8 cellular contexts compared by ENCODE assay signal in genomic region chr10:80498039-80498832, GRCh38. TPM values are rescaled to one million over a fixed set of nuclear protein-coding genes. Genes with fewer than 3 reads are reported as not detected.
DNase-seq lines count a peak whose midpoint lies in the region; ATAC-seq and TF ChIP-seq lines count a peak whose summit lies in the region.

No MANE protein-coding gene starts in this region.

- H3K4me1 Mint-ChIP-seq in activated T-helper 2 cell treated with anti-CD3 and anti-CD28 coated beads, Interferon-gamma antibody, Interleukin-2, Interleukin-4, amounts not matched to agents 10 μg/mL and 5 μg/mL and 100 μg/mL, durations not matched to agents 14 hours and 24 hours and 36 hours (ENCODE audit: low read depth): peaks cover 83% of the 10 kb centered on the region

- H4K20me1 ChIP-seq in HCT116 (ENCODE audit: insufficient read depth): no peaks in the 10 kb centered on the region

- no peak overlapping the region for H2AFZ ChIP-seq in HCT116 (ENCODE audit: low read depth, low read length, poor library complexity, severe bottlenecking)

- TF ChIP-seq CTCF in HCT116 (IDR thresholded peaks at IDR 0.05 in 2 of 3, conservative IDR thresholded peaks at IDR 0.05 in 1 of 3; ENCODE audit: borderline replicate concordance in 1 of 3, insufficient read depth in 1 of 3, low read depth in 2 of 3, low read length in 2 of 3): no peak
- TF ChIP-seq CTCF in left ventricle myocardium inferior (IDR thresholded peaks at IDR 0.05; ENCODE audit: borderline replicate concordance): no peak
- no peak for TF ChIP-seq CTCF in gastrocnemius medialis (IDR thresholded peaks at IDR 0.05 in 4 of 5, conservative IDR thresholded peaks at IDR 0.05 in 1 of 5)

- H3K36me3 Mint-ChIP-seq in activated T-helper 2 cell treated with anti-CD3 and anti-CD28 coated beads, Interferon-gamma antibody, Interleukin-2, Interleukin-4, amounts not matched to agents 10 μg/mL and 5 μg/mL and 100 μg/mL, durations not matched to agents 14 hours and 24 hours and 36 hours (ENCODE audit: low read depth): peaks cover 60% of the 10 kb centered on the region

- peak overlapping the region; percentile 90 for H3K27ac Mint-ChIP-seq in activated T-helper 2 cell treated with anti-CD3 and anti-CD28 coated beads, Interferon-gamma antibody, Interleukin-2, Interleukin-4, amounts not matched to agents 10 μg/mL and 5 μg/mL and 100 μg/mL, durations not matched to agents 14 hours and 24 hours and 36 hours

- no peak for DNase-seq in HCT116 (ENCODE audit: low read depth, low spot score)
- no peak for DNase-seq in activated T-helper 2 cell treated with anti-CD3 and anti-CD28 coated beads, Interferon-gamma antibody, Interleukin-2, Interleukin-4, amounts not matched to agents 10 μg/mL and 5 μg/mL and 100 μg/mL, durations not matched to agents 14 hours and 24 hours and 36 hours (ENCODE audit: low spot score)
- DNase-seq in left ventricle myocardium inferior: no peak
- DNase-seq in gastrocnemius medialis: no peak
- DNase-seq in H7: no peak
- no peak for DNase-seq in NCI-H2107 (lab: John Stamatoyannopoulos, UW)
- DNase-seq in hippocampal formation (lab: John Stamatoyannopoulos, UW): no peak

- peak overlapping the region; percentile 53 for H3K9ac ChIP-seq in HCT116 (ENCODE audit: low read length)

- H3K4me3 ChIP-seq in HCT116 (replicated peaks in 1 of 2; ENCODE audit: low read depth in 1 of 2, low read length in 2 of 2) (peak overlapping the region in 1 of 2 experiments; percentile 27; a peak in 2 of 4 replicates), left ventricle myocardium inferior (peak overlapping the region; percentile 14), gastrocnemius medialis (no peak overlapping the region), H7 (ENCODE audit: insufficient read depth, low read depth, low read length) (no peak overlapping the region)

- no peak for TF ChIP-seq RAD21 in HCT116 (IDR thresholded peaks at IDR 0.05; ENCODE audit: low read depth)

- H3K36me3 ChIP-seq in HCT116 (ENCODE audit: control insufficient read depth in 1 of 2, insufficient read depth in 2 of 2, low read length in 2 of 2): no peaks in the 10 kb centered on the region; a peak in 1 of 4 replicates
- H3K36me3 ChIP-seq in left ventricle myocardium inferior: no peaks in the 10 kb centered on the region
- no peaks in the 10 kb centered on the region for H3K36me3 ChIP-seq in gastrocnemius medialis
- H3K36me3 ChIP-seq in H7 (replicated peaks; ENCODE audit: control insufficient read depth, insufficient read depth, low read length): no peaks in the 10 kb centered on the region

- H3K9me3 ChIP-seq in HCT116 (ENCODE audit: control insufficient read depth in 1 of 2, insufficient read depth in 1 of 2, low read depth in 1 of 2, low read length in 2 of 2): no peaks in the 10 kb centered on the region
- H3K9me3 ChIP-seq in left ventricle myocardium inferior (replicated peaks): peaks cover 5% of the 10 kb centered on the region
- H3K9me3 ChIP-seq in gastrocnemius medialis: no peaks in the 10 kb centered on the region

- ATAC-seq in HCT116 (peak; percentile 54), gastrocnemius medialis (peak; percentile 1 to 29), GM21447 (IDR thresholded peaks at IDR 0.05; ENCODE audit: unreplicated experiment) (no peak)

- peaks cover 10% of the 10 kb centered on the region for H3K9me3 Mint-ChIP-seq in activated T-helper 2 cell treated with anti-CD3 and anti-CD28 coated beads, Interferon-gamma antibody, Interleukin-2, Interleukin-4, amounts not matched to agents 10 μg/mL and 5 μg/mL and 100 μg/mL, durations not matched to agents 14 hours and 24 hours and 36 hours

- H3K27me3 ChIP-seq in HCT116 (ENCODE audit: insufficient read depth, low read length) (no peaks in the 10 kb centered on the region), left ventricle myocardium inferior (ENCODE audit: low read depth) (no peaks in the 10 kb centered on the region), gastrocnemius medialis (no peaks in the 10 kb centered on the region), H7 (ENCODE audit: control insufficient read depth, insufficient read depth, low read length) (no peaks in the 10 kb centered on the region)

- TF ChIP-seq POLR2A in HCT116 (IDR thresholded peaks at IDR 0.05; ENCODE audit: borderline replicate concordance, extremely low read depth, insufficient read depth, insufficient read length) (no peak), gastrocnemius medialis (IDR thresholded peaks at IDR 0.05) (no peak)

- H3K4me2 ChIP-seq in HCT116 (ENCODE audit: low read length): peak overlapping the region; percentile 73

- POLR2A ChIA-PET in HCT116 (lab: Charles Lee): interaction anchor here (1.3 kb wide), 1 partner anchor 17 kb away, joined by 4 read pairs; no protein-coding TSS in a partner anchor

- intact Hi-C loops in HCT116 (cut with micrococcal nuclease) (loop anchor here (2.0 kb wide), 2 partner anchors 13 to 37 kb away; no protein-coding TSS in a partner anchor), left ventricle myocardium inferior (cut with micrococcal nuclease) (no loop called here), gastrocnemius medialis (cut with DNase I; ENCODE audit: low total_unique reads) (no loop called here)
- intact Hi-C loops in activated T-helper 2 cell treated with anti-CD3 and anti-CD28 coated beads, Interferon-gamma antibody, Interleukin-2, Interleukin-4, amounts not matched to agents 10 μg/mL and 5 μg/mL and 100 μg/mL, durations not matched to agents 14 hours and 24 hours and 36 hours (cut with micrococcal nuclease): loop anchor here (2.0 kb wide), 2 partner anchors 13 to 39 kb away; no protein-coding TSS in a partner anchor

- H3K4me3 Mint-ChIP-seq in activated T-helper 2 cell treated with anti-CD3 and anti-CD28 coated beads, Interferon-gamma antibody, Interleukin-2, Interleukin-4, amounts not matched to agents 10 μg/mL and 5 μg/mL and 100 μg/mL, durations not matched to agents 14 hours and 24 hours and 36 hours (ENCODE audit: low read depth): peak overlapping the region; percentile 55

- peak overlapping the region; percentile 95 for H3K27ac ChIP-seq in HCT116 (ENCODE audit: low read depth, low read length)
- peak overlapping the region; percentile 91 for H3K27ac ChIP-seq in left ventricle myocardium inferior (replicated peaks)
- peak overlapping the region; percentile 74 to 84 (median 80) for H3K27ac ChIP-seq in gastrocnemius medialis

- peaks cover 90 to 95% of the 10 kb centered on the region in 2 experiments for H3K4me1 ChIP-seq in HCT116 (ENCODE audit: control insufficient read depth in 1 of 2, insufficient read depth in 2 of 2, low read length in 2 of 2)
- peaks cover 99% of the 10 kb centered on the region for H3K4me1 ChIP-seq in left ventricle myocardium inferior
- H3K4me1 ChIP-seq in gastrocnemius medialis: peaks cover 67 to 82% of the 10 kb centered on the region in 2 donors

- H3K27me3 Mint-ChIP-seq in activated T-helper 2 cell treated with anti-CD3 and anti-CD28 coated beads, Interferon-gamma antibody, Interleukin-2, Interleukin-4, amounts not matched to agents 10 μg/mL and 5 μg/mL and 100 μg/mL, durations not matched to agents 14 hours and 24 hours and 36 hours (ENCODE audit: low read depth): no peaks in the 10 kb centered on the region

- no TSS peak for BruUV-seq in HCT116 (replicated peaks; lab: Mats Ljungman, UMichigan)

- CTCF ChIA-PET in HCT116 (lab: Charles Lee): interaction anchor here (1.1 to 3.8 kb wide), 3 partner anchors 13 to 54 kb away, joined by 4 to 17 read pairs (median 6); no protein-coding TSS in a partner anchor

- RAD21 ChIA-PET in HCT116 (lab: Charles Lee; ENCODE audit: low non-redundant PET in 1 of 2, low total read pairs in 2 of 2, uncharacterized antibody in 2 of 2, unreplicated experiment in 2 of 2): no interaction called here

- H3K9me2 ChIP-seq in HCT116 (ENCODE audit: insufficient read depth): no peaks in the 10 kb centered on the region

- H3K79me2 ChIP-seq in HCT116 (ENCODE audit: insufficient read depth, low read length): peaks cover 96% of the 10 kb centered on the region

- in situ Hi-C loops in gastrocnemius medialis (cut with MboI; ENCODE audit: low sequenced_read_pairs in 4 of 4): loop anchor here in 1 of 4 donors (5.0 kb wide), 1 partner anchor 41 kb away; no protein-coding TSS in a partner anchor

TF ChIP-seq in HCT116, 20 proteins besides CTCF, POLR2A, EP300 and RAD21 (continues in another document):
- no peak for TF ChIP-seq POLR2AphosphoS5 (IDR thresholded peaks at IDR 0.05; ENCODE audit: low read depth, low read length)

RNA-seq across cellular contexts. Expression of gene SH2D4B, which starts 39.5 kb away (rescaled TPM):
- total RNA-seq in HCT116 (2021; ENCODE audit: unreplicated experiment): 0.22 TPM
- polyA plus RNA-seq in HCT116 (2012): 0.04 TPM in 1 of 2 replicates, not detected in the other
- total RNA-seq in activated T-helper 2 cell treated with anti-CD3 and anti-CD28 coated beads, Interferon-gamma antibody, Interleukin-2, Interleukin-4, amounts not matched to agents 10 μg/mL and 5 μg/mL and 100 μg/mL, durations not matched to agents 14 hours and 24 hours and 36 hours: 0.05 TPM in 1 of 2 replicates, not detected in the other
- not detected for total RNA-seq in left ventricle myocardium inferior
- total RNA-seq in gastrocnemius medialis: not detected
- total RNA-seq in H7 (2014; rRNA removed; shearing (Covaris generic)): not detected in 2 replicates

RNA-seq across cellular contexts. Expression of gene TSPAN14, which starts 44.1 kb away (rescaled TPM):
- total RNA-seq in HCT116 (2021; ENCODE audit: unreplicated experiment): 86.8 TPM
- 61.9 and 66.2 TPM in 2 replicates for polyA plus RNA-seq in HCT116 (2012)
- total RNA-seq in activated T-helper 2 cell treated with anti-CD3 and anti-CD28 coated beads, Interferon-gamma antibody, Interleukin-2, Interleukin-4, amounts not matched to agents 10 μg/mL and 5 μg/mL and 100 μg/mL, durations not matched to agents 14 hours and 24 hours and 36 hours: 45.4 and 51.1 TPM in 2 replicates
- 33.4 TPM for total RNA-seq in left ventricle myocardium inferior
- total RNA-seq in gastrocnemius medialis: 10 to 100 TPM; 22.6 to 29.3 (median 26.9) TPM
- 36.3 and 37.6 TPM in 2 replicates for total RNA-seq in H7 (2014; rRNA removed; shearing (Covaris generic))

Comparison
In these comparisons a context has a peak if more than half of its experiments do, and no peak if none do; other contexts are left out.
1. intact Hi-C loops: an anchor here in HCT116 (2.0 kb wide) and activated T-helper 2 cell treated with anti-CD3 and anti-CD28 coated beads, Interferon-gamma antibody, Interleukin-2, Interleukin-4, amounts not matched to agents 10 μg/mL and 5 μg/mL and 100 μg/mL, durations not matched to agents 14 hours and 24 hours and 36 hours (2.0 kb wide); none called in left ventricle myocardium inferior and gastrocnemius medialis.